ENCODE assay signal across 9 cellular contexts in the genomic region with DNA sequence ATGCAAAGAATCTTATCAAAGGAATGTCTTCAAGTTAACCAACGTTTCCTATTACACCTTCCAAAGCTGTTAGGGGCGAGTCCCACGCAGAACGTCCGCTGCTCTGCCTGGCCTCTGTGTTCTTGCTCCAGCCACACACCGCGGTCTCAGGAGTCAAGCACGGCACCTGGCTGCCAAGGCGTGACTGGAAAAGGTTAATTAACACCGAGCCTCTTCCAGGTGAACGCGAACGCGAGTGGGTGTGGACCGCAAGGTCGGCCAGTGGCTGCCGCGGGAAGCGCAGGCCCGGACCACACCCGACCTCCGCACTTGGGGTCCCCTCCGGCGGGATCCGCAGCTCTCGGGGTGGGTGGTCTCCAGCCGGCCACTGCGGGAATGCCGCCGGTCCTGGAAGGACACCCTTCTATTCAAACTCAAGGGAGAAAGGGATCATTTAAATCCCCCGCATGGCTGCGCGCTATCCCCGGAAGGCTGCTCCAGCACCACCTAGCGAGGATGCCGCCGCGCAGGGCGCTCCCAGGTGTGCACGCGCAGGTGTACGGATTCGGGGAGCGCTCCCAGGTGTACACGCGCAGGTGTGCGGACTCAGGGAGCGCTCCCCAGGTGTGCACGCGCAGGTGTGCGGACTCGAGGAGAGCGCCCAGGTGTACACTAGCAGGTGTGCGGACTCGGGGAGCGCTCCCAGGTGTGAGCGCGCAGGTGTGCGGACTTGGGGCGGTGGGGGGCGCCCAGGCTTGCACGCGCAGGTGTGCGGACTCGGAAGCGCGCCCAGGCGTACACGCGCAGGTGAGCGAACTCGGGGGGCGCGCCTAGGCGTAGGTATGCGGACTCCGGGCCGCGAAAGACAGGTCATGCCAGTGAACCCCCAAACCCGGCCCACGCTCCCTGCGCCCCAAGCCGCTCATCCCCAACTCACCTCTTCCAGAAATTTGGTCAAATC. TPM values are rescaled to one million over a fixed set of nuclear protein-coding genes. Genes with fewer than 3 reads are reported as not detected.
DNase-seq lines count a peak whose midpoint lies in the region; ATAC-seq and TF ChIP-seq lines count a peak whose summit lies in the region.
"Had no signal": no experiment of that assay in that cellular context is flagged by ENCODE, and none has a peak within 500 bp of the region (broad histone marks: within the 10 kb centered on the region; RNA-seq: fewer than 3 reads in every experiment).

No MANE protein-coding gene starts in this region.

- no peaks in the 10 kb centered on the region; the same call in 1 of the 2 replicates for H4K20me1 ChIP-seq in DND-41 (ENCODE audit: insufficient read depth, low read length)
- no peaks in the 10 kb centered on the region for H4K20me1 ChIP-seq in IMR-90 (ENCODE audit: insufficient read depth, low read length)

- peak overlapping the region; percentile 68 for H3K9ac ChIP-seq in DND-41 (ENCODE audit: low read depth, low read length)
- H3K9ac ChIP-seq in IMR-90 (ENCODE audit: low read depth, low read length): peak overlapping the region; percentile 87

- peak overlapping the region; percentile 91 to 99 for H4K8ac ChIP-seq in IMR-90 (ENCODE audit: low read depth in 2 of 2, low read length in 2 of 2)

- peak overlapping the region; percentile 89 for H3K23ac ChIP-seq in IMR-90 (ENCODE audit: low read depth, low read length)

- peaks cover 12% of the 10 kb centered on the region for H3K9me1 ChIP-seq in IMR-90 (ENCODE audit: insufficient read depth, low read length)

- H4K5ac ChIP-seq in IMR-90 (ENCODE audit: low read depth, low read length): peak overlapping the region; percentile 50; the same call in 1 of the 2 replicates

- POLR2A ChIA-PET in IMR-90 (lab: Charles Lee; ENCODE audit: unreplicated experiment): no interaction called here

- CTCF ChIA-PET in IMR-90 (lab: Yijun Ruan, JAX): no interaction called here

- H3K9me3 ChIP-seq in DND-41 (ENCODE audit: insufficient read depth, low read length, severe bottlenecking): no peaks in the 10 kb centered on the region
- no peaks in the 10 kb centered on the region for H3K9me3 ChIP-seq in IMR-90 (ENCODE audit: control insufficient read depth, insufficient read depth, low read length)
- H3K9me3 ChIP-seq in heart left ventricle: no peaks in the 10 kb centered on the region

- H4K91ac ChIP-seq in IMR-90 (ENCODE audit: insufficient read depth, low read depth, low read length): peak overlapping the region; percentile 88

- H2AK9ac ChIP-seq in IMR-90 (replicated peaks; ENCODE audit: low read depth, low read length, poor library complexity): peak overlapping the region; percentile 97

- peak overlapping the region; percentile 38 for H3K18ac ChIP-seq in IMR-90 (ENCODE audit: low read depth, low read length)

- peak overlapping the region; percentile 79 for H2AFZ ChIP-seq in DND-41 (ENCODE audit: low read depth, low read length)
- peak overlapping the region; percentile 98 for H2AFZ ChIP-seq in IMR-90 (replicated peaks; ENCODE audit: low read length, poor library complexity)

- TF ChIP-seq RAD21 in IMR-90 (IDR thresholded peaks at IDR 0.05; ENCODE audit: low read length): no peak

- DNase-seq in DND-41 (no peak), IMR-90 (no peak), activated T-helper 1 cell treated with Interleukin-2 at 50 U/mL for 16 hours (ENCODE audit: low read depth) (peak; percentile 7), heart left ventricle (peak in 2 of 5 donors; percentile 40 to 51), retinal pigment epithelial cell (ENCODE audit: low read depth) (no peak), SIG-M5 treated with dmso at 0.1 percent for 504 hours (lab: John Stamatoyannopoulos, UW; ENCODE audit: unreplicated experiment) (no peak)

- in situ Hi-C loops in IMR-90 (cut with MboI; ENCODE audit: low sequenced_read_pairs): no loop called here

- peak overlapping the region; percentile 52 for H2BK5ac ChIP-seq in IMR-90 (ENCODE audit: low read depth, low read length, poor library complexity, severe bottlenecking)

- peaks cover 13% of the 10 kb centered on the region for H3K79me2 ChIP-seq in DND-41 (ENCODE audit: insufficient read depth, low read length)

- H3K4me3 ChIP-seq in DND-41 (ENCODE audit: low read depth in 1 of 2, low read length in 2 of 2): peak overlapping the region; percentile 37 to 89; a peak in 3 of 4 replicates
- peak overlapping the region; percentile 79 for H3K4me3 ChIP-seq in IMR-90 (ENCODE audit: insufficient read depth, low read depth, low read length)
- peak overlapping the region; percentile 65 to 96 (median 87) for H3K4me3 ChIP-seq in heart left ventricle
- H3K4me3 ChIP-seq in retinal pigment epithelial cell (ENCODE audit: low read length): peak overlapping the region; percentile 74

- intact Hi-C loops in IMR-90 (cut with micrococcal nuclease) (no loop called here), heart left ventricle (cut with DNase I) (loop anchor here in 3 of 10 donors (5.0 to 10.0 kb wide), 3 partner anchors 34 to 46 kb away; no protein-coding TSS in a partner anchor)

- peak overlapping the region; percentile 51; the same call in 1 of the 2 replicates for H3K56ac ChIP-seq in IMR-90 (ENCODE audit: extremely low read depth, insufficient read depth, low read length)

- ATAC-seq in DND-41 (ENCODE audit: insufficient read depth, low read depth) (no peak), IMR-90 (ENCODE audit: low read depth) (no peak), heart left ventricle (peak in 2 of 4 donors; percentile 10 to 18), GM21619 (IDR thresholded peaks at IDR 0.05; ENCODE audit: unreplicated experiment) (no peak), HG03342 (IDR thresholded peaks at IDR 0.05; ENCODE audit: unreplicated experiment) (no peak)

- H2AK5ac ChIP-seq in IMR-90 (ENCODE audit: low read depth, low read length): peak overlapping the region; percentile 70

- H3K14ac ChIP-seq in IMR-90 (replicated peaks; ENCODE audit: low read depth, low read length): peak overlapping the region; percentile 93

- H3K4me1 ChIP-seq in DND-41 (ENCODE audit: insufficient read depth, low read length) (peaks cover 22% of the 10 kb centered on the region), IMR-90 (ENCODE audit: control insufficient read depth, insufficient read depth, low read length) (peaks cover 12% of the 10 kb centered on the region), heart left ventricle (peaks cover 0 to 40% (median 23%) of the 10 kb centered on the region in 12 donors)

- H3K27me3 ChIP-seq in DND-41 (ENCODE audit: insufficient read depth, low read length, poor library complexity) (peaks cover 13% of the 10 kb centered on the region), IMR-90 (ENCODE audit: control insufficient read depth, insufficient read depth, low read length) (no peaks in the 10 kb centered on the region), heart left ventricle (no peaks in the 10 kb centered on the region)

- H2BK15ac ChIP-seq in IMR-90 (ENCODE audit: low read depth, low read length): peak overlapping the region; percentile 76; the same call in 1 of the 3 replicates

- peak overlapping the region; percentile 75 for H3K27ac ChIP-seq in DND-41 (ENCODE audit: low read length)
- H3K27ac ChIP-seq in IMR-90 (ENCODE audit: insufficient read depth, low read length): peak overlapping the region; percentile 66
- peak overlapping the region in 11 of 12 donors; percentile 35 to 89 (median 72) for H3K27ac ChIP-seq in heart left ventricle

- no peak for TF ChIP-seq CTCF in DND-41 (IDR thresholded peaks at IDR 0.05; ENCODE audit: borderline replicate concordance, extremely low read depth, low read length, poor library complexity, severe bottlenecking)
- no peak for TF ChIP-seq CTCF in IMR-90 (conservative IDR thresholded peaks at IDR 0.05; ENCODE audit: low read depth, low read length)
- peak in 3 of 12 donors; percentile 23 to 36 (median 24) for TF ChIP-seq CTCF in heart left ventricle (IDR thresholded peaks at IDR 0.05)
- TF ChIP-seq CTCF in retinal pigment epithelial cell (conservative IDR thresholded peaks at IDR 0.05; ENCODE audit: low read depth, low read length): no peak

- BruUV-seq in IMR-90 (replicated peaks; lab: Mats Ljungman, UMichigan): no TSS peak

- peak overlapping the region; percentile 82 for H3K4me2 ChIP-seq in DND-41 (ENCODE audit: insufficient read depth, low read length)
- H3K4me2 ChIP-seq in IMR-90 (ENCODE audit: low read depth, low read length): peak overlapping the region; percentile 80

- H3K4ac ChIP-seq in IMR-90 (ENCODE audit: low read depth, low read length): peak overlapping the region; percentile 92

- peaks cover 12 to 27% of the 10 kb centered on the region in 2 experiments; a peak in 3 of 4 replicates for H3K79me1 ChIP-seq in IMR-90 (ENCODE audit: low read depth in 1 of 2, low read length in 2 of 2)

- dilution Hi-C loops in IMR-90 (cut with HindIII; ENCODE audit: low sequenced_read_pairs, unreplicated experiment): no loop called here

- TF ChIP-seq POLR2A in IMR-90 (IDR thresholded peaks at IDR 0.05; ENCODE audit: low read depth, low read length) (no peak), heart left ventricle (IDR thresholded peaks at IDR 0.05) (no peak)

- H2BK20ac ChIP-seq in IMR-90 (ENCODE audit: low read depth, low read length): no peak overlapping the region

- 8% methylated on average over 38 of the region's 83 CpGs; no CpG with 5 or more reads in 1 of the 2 experiments for WGBS in IMR-90 (ENCODE audit: extremely low coverage in 2 of 2, insufficient read length in 1 of 2), 2 experiments
- WGBS in heart left ventricle, 4 donors: 6 to 19% (median 10%) methylated on average over 14 to 83 of the region's 83 CpGs

- H3K36me3 ChIP-seq in DND-41 (ENCODE audit: insufficient read depth, low read length) (no peaks in the 10 kb centered on the region), IMR-90 (ENCODE audit: control insufficient read depth, insufficient read depth, low read length) (no peaks in the 10 kb centered on the region), heart left ventricle (no peaks in the 10 kb centered on the region)

- peak overlapping the region; percentile 57; the same call in 1 of the 2 replicates for H2BK120ac ChIP-seq in IMR-90 (ENCODE audit: low read depth, low read length)

TF ChIP-seq in IMR-90, 13 proteins besides CTCF, POLR2A, EP300 and RAD21 (continues in another document):
- no peak for TF ChIP-seq RFX5 (IDR thresholded peaks at IDR 0.05; ENCODE audit: low read depth, low read length)
- TF ChIP-seq CHD1 (IDR thresholded peaks at IDR 0.05; ENCODE audit: low read depth, low read length): no peak
- TF ChIP-seq MAFK (IDR thresholded peaks at IDR 0.05; ENCODE audit: low read depth, low read length): no peak
- TF ChIP-seq BHLHE40 (IDR thresholded peaks at IDR 0.05; ENCODE audit: low read depth, low read length): no peak
- no peak for TF ChIP-seq MXI1 (IDR thresholded peaks at IDR 0.05; ENCODE audit: borderline replicate concordance, low read depth, low read length)

RNA-seq across cellular contexts. Expression of gene CYB5A, which starts 0.7 kb away (rescaled TPM):
- total RNA-seq in IMR-90 (2012; rRNA removed) (13.4 and 43.0 TPM in 2 replicates), heart left ventricle (100 to 1,000 TPM in 4 of 9 donors, 10 to 100 TPM in 5; 46.5 to 146 (median 83.3) TPM)
- polyA plus RNA-seq in IMR-90 (2012; rRNA removed) (47.9 and 49.5 TPM in 2 replicates), heart left ventricle (10 to 100 TPM; 50.7 to 56.4 TPM)
- 28.6 and 46.1 TPM in 2 replicates for polyA plus RNA-seq in IMR-90 (2012; cell fraction: cytosol; rRNA removed)
- polyA plus RNA-seq in IMR-90 (2012; cell fraction: nucleus; rRNA removed; ENCODE audit: low replicate concordance): 17.1 and 47.4 TPM in 2 replicates

RNA-seq across cellular contexts. Expression of gene C18orf63, which starts 24.5 kb away (rescaled TPM):
- not detected in 2 replicates for total RNA-seq in IMR-90 (2012; rRNA removed)
- not detected in 2 replicates for polyA plus RNA-seq in IMR-90 (2012; rRNA removed)
- polyA plus RNA-seq in IMR-90 (2012; cell fraction: cytosol; rRNA removed): not detected in 2 replicates
- polyA plus RNA-seq in IMR-90 (2012; cell fraction: nucleus; rRNA removed; ENCODE audit: low replicate concordance): not detected in 2 replicates
- total RNA-seq in heart left ventricle: not detected
- not detected for polyA plus RNA-seq in heart left ventricle
- total RNA-seq: T-helper 2 cell treated with Interferon-gamma antibody and Interleukin-4, amounts not matched to agents 100 ng/mL and 5 ng/mL, for 36 hours had no signal
